Comparison of ENCODE assay signal across 8 cellular contexts in the genomic region with DNA sequence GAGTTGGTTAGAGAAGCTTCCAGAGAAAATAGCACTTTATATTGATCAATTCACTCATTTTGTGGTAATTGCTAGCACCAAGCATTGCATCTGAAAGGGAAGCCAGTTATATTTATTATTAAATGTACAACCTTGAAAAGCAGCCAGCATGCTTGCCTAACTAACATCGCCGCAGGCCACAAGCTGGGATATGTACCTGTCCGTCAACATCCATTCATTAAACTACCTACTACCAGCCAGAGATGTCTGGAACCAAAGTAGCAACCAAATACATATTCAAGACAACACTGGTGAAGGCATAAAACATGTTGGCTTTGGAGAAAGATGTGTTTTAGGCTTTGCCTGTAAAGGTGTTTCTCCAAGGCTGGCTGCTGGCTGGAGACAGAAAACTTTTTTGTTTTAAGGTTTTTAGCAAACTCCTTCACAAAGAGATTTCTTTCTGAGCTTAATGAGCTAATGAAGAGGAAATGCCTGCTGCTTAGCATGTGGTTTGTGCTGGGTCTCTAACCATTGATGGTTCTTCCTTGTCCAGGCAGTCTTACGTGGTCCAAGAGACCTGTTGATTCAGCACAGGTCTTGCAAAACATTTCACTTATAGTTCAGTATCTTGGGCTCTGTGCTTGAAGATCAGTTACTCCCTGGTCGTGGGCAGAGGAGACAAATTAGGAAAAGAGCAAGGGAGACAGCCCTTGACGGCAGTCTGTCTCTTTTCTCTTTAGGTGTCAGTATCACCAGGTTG. TPM values are rescaled to one million over a fixed set of nuclear protein-coding genes. Genes with fewer than 3 reads are reported as not detected.
DNase-seq lines count a peak whose midpoint lies in the region; ATAC-seq and TF ChIP-seq lines count a peak whose summit lies in the region.

No MANE protein-coding gene starts in this region.

- no peak overlapping the region for H3K9ac ChIP-seq in stomach smooth muscle (ENCODE audit: low read length in 2 of 2)

- H3K36me3 Mint-ChIP-seq in activated CD4-positive, alpha-beta T cell treated with anti-CD3 and anti-CD28 coated beads, Interleukin-2, amount 10 ng/mL, durations not matched to agents 7 days and 5 days (ENCODE audit: low read depth) = no peaks in the 10 kb centered on the region
- no peaks in the 10 kb centered on the region for H3K36me3 Mint-ChIP-seq in activated B cell treated with CpG ODN at 0.5 μM for 24 hours (ENCODE audit: low read depth)

- no peak for TF ChIP-seq CTCF in activated B cell treated with CpG ODN at 0.5 μM for 24 hours (IDR thresholded peaks at IDR 0.05)
- TF ChIP-seq CTCF in foreskin fibroblast (IDR thresholded peaks at IDR 0.05; ENCODE audit: low read depth, low read length) = no peak

- peaks cover 23% of the 10 kb centered on the region for H3K27me3 Mint-ChIP-seq in activated CD4-positive, alpha-beta T cell treated with anti-CD3 and anti-CD28 coated beads, Interleukin-2, amount 10 ng/mL, durations not matched to agents 7 days and 5 days
- H3K27me3 Mint-ChIP-seq in activated B cell treated with CpG ODN at 0.5 μM for 24 hours = peaks cover 8% of the 10 kb centered on the region

- peak overlapping the region; percentile 11 for H3K27ac ChIP-seq in stomach smooth muscle (ENCODE audit: low read length)

- no peaks in the 10 kb centered on the region for H3K9me3 Mint-ChIP-seq in activated CD4-positive, alpha-beta T cell treated with anti-CD3 and anti-CD28 coated beads, Interleukin-2, amount 10 ng/mL, durations not matched to agents 7 days and 5 days
- H3K9me3 Mint-ChIP-seq in activated B cell treated with CpG ODN at 0.5 μM for 24 hours = no peaks in the 10 kb centered on the region

- peaks cover 25% of the 10 kb centered on the region for H3K4me1 Mint-ChIP-seq in activated CD4-positive, alpha-beta T cell treated with anti-CD3 and anti-CD28 coated beads, Interleukin-2, amount 10 ng/mL, durations not matched to agents 7 days and 5 days
- peaks cover 46% of the 10 kb centered on the region for H3K4me1 Mint-ChIP-seq in activated B cell treated with CpG ODN at 0.5 μM for 24 hours

- DNase-seq in activated CD4-positive, alpha-beta T cell treated with anti-CD3 and anti-CD28 coated beads, Interleukin-2, amount 10 ng/mL, durations not matched to agents 7 days and 5 days = no peak
- DNase-seq in activated CD4-positive, alpha-beta T cell treated with anti-CD3 and anti-CD28 coated beads, Interleukin-2, amount 50 U/mL, for 1 hour = no peak
- DNase-seq in activated B cell treated with CpG ODN at 0.5 μM for 24 hours (no peak), foreskin fibroblast (peak in 1 of 2 donors; percentile 41), A172 (ENCODE audit: low spot score) (no peak)

- no peak for ATAC-seq in activated B cell treated with CpG ODN at 0.5 μM for 24 hours (ENCODE audit: low read depth)
- ATAC-seq in GM18907 (IDR thresholded peaks at IDR 0.05; ENCODE audit: unreplicated experiment) = no peak
- no peak for ATAC-seq in HG03378 (IDR thresholded peaks at IDR 0.05; ENCODE audit: unreplicated experiment)

- CTCF ChIA-PET in activated CD4-positive, alpha-beta T cell treated with anti-CD3 and anti-CD28 coated beads, Interleukin-2, amount 10 ng/mL, durations not matched to agents 7 days and 5 days (lab: Charles Lee) = interaction anchor here (1.5 to 1.6 kb wide), 2 partner anchors 14 to 31 kb away, joined by 3 to 4 read pairs; no protein-coding TSS in a partner anchor
- CTCF ChIA-PET in activated B cell treated with CpG ODN at 0.5 μM for 24 hours (lab: Charles Lee) = interaction anchor here (1.5 to 1.8 kb wide), 2 partner anchors 28 to 31 kb away, joined by 3 to 5 read pairs; no protein-coding TSS in a partner anchor

- H3K4me3 ChIP-seq in foreskin fibroblast (ENCODE audit: low read depth in 1 of 2, low read length in 2 of 2) = peak overlapping the region; percentile 20 to 22
- H3K4me3 ChIP-seq in stomach smooth muscle (ENCODE audit: low read length in 2 of 2) = peak overlapping the region in 1 of 2 donors; percentile 29

- intact Hi-C loops in activated B cell treated with CpG ODN at 0.5 μM for 24 hours (cut with micrococcal nuclease) = no loop called here

- H3K27me3 ChIP-seq in stomach smooth muscle (ENCODE audit: control insufficient read depth in 1 of 2, insufficient read depth in 2 of 2, low read length in 2 of 2) = no peaks in the 10 kb centered on the region

- peaks cover 32% of the 10 kb centered on the region for H3K4me1 ChIP-seq in stomach smooth muscle (ENCODE audit: control insufficient read depth, insufficient read depth, low read length)

- H3K9me3 ChIP-seq in stomach smooth muscle (ENCODE audit: control insufficient read depth in 2 of 2, low read length in 2 of 2) = no peaks in the 10 kb centered on the region

- peaks cover 4 to 8% of the 10 kb centered on the region in 2 donors for H3K36me3 ChIP-seq in stomach smooth muscle (ENCODE audit: control insufficient read depth in 2 of 2, insufficient read depth in 2 of 2, low read length in 2 of 2)

- no peak overlapping the region for H3K4me3 Mint-ChIP-seq in activated CD4-positive, alpha-beta T cell treated with anti-CD3 and anti-CD28 coated beads, Interleukin-2, amount 10 ng/mL, durations not matched to agents 7 days and 5 days
- H3K4me3 Mint-ChIP-seq in activated B cell treated with CpG ODN at 0.5 μM for 24 hours = peak overlapping the region; percentile 41

- H3K27ac Mint-ChIP-seq in activated CD4-positive, alpha-beta T cell treated with anti-CD3 and anti-CD28 coated beads, Interleukin-2, amount 10 ng/mL, durations not matched to agents 7 days and 5 days = peak overlapping the region; percentile 76
- peak overlapping the region; percentile 84 for H3K27ac Mint-ChIP-seq in activated B cell treated with CpG ODN at 0.5 μM for 24 hours

- POLR2A ChIA-PET in activated CD4-positive, alpha-beta T cell treated with anti-CD3 and anti-CD28 coated beads, Interleukin-2, amount 10 ng/mL, durations not matched to agents 7 days and 5 days (lab: Charles Lee) = no interaction called here
- POLR2A ChIA-PET in activated B cell treated with CpG ODN at 0.5 μM for 24 hours (lab: Charles Lee) = interaction anchor here (0.8 to 2.6 kb wide), 7 partner anchors 9 to 407 kb away, joined by 3 to 17 read pairs (median 3); no protein-coding TSS in a partner anchor

RNA-seq across cellular contexts. Expression of gene ITPRIPL2, which starts 3.1 kb away (rescaled TPM):
- 1 to 10 TPM; 2.1 to 2.3 TPM for total RNA-seq in activated CD4-positive, alpha-beta T cell treated with anti-CD3 and anti-CD28 coated beads, Interleukin-2, amount 10 ng/mL, durations not matched to agents 7 days and 5 days
- total RNA-seq in activated B cell treated with CpG ODN at 0.5 μM for 24 hours = 7.4 and 8.3 TPM in 2 replicates
- total RNA-seq in A172 (2014; rRNA removed; shearing (Covaris generic)) = 24.1 and 30.8 TPM in 2 replicates

RNA-seq across cellular contexts. Expression of gene COQ7, which starts 49.5 kb away (rescaled TPM):
- total RNA-seq in activated CD4-positive, alpha-beta T cell treated with anti-CD3 and anti-CD28 coated beads, Interleukin-2, amount 10 ng/mL, durations not matched to agents 7 days and 5 days = 10 to 100 TPM; 11.6 to 15.3 TPM
- total RNA-seq in activated B cell treated with CpG ODN at 0.5 μM for 24 hours = 13.6 and 17.5 TPM in 2 replicates
- 39.0 and 50.5 TPM in 2 replicates for total RNA-seq in A172 (2014; rRNA removed; shearing (Covaris generic))

RNA-seq across cellular contexts. Expression of gene SYT17, which starts 51.2 kb away (rescaled TPM):
- total RNA-seq in activated CD4-positive, alpha-beta T cell treated with anti-CD3 and anti-CD28 coated beads, Interleukin-2, amount 10 ng/mL, durations not matched to agents 7 days and 5 days = not detected
- 21.2 and 25.4 TPM in 2 replicates for total RNA-seq in activated B cell treated with CpG ODN at 0.5 μM for 24 hours
- total RNA-seq in A172 (2014; rRNA removed; shearing (Covaris generic)) = 0.55 and 1.3 TPM in 2 replicates
